13 cellular contexts compared by ENCODE assay signal in the genomic region with DNA sequence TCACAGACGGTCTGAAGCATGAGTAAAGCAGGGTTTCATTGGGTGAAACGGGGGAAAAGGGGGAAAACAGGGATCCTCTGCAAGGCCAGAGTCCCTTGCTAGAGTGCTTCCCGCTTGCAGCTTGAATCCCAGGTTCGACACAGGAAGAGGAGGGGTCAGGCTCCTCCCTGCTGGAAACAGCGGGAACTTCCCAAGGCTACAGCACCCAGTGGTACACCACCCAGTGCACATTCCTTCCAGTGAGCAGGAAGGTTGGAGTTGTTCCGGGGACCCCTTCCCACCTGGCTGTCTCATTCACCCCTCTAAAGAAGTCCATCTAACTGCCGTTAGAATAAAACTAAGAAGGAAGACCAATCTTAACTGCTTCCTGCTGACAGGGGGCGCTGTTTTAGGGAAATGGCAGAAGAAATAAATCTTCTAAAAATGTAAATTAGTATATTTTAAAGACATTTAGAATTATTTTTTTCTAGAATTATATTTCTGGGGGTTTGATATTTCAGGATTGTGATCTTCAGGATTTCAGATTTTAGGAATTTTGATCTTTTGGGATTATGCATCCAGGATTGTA.
DNase-seq lines count a peak whose midpoint lies in the region; ATAC-seq, FAIRE-seq and TF ChIP-seq lines count a peak whose summit lies in the region.
"Had no signal": no experiment of that assay in that cellular context is flagged by ENCODE, and none has a peak within 500 bp of the region (broad histone marks: within the 10 kb centered on the region; RNA-seq: fewer than 3 reads in every experiment).

No MANE protein-coding gene starts in this region.

- H2AFZ ChIP-seq in K562 (ENCODE audit: low read depth, low read length) = 0 out of 2 replicates have a peak overlapping the region, but pooled peaks have one; percentile 34
- H2AFZ ChIP-seq in neural progenitor cell (replicated peaks) = no peak overlapping the region

- ATAC-seq in K562 (0 out of 3 replicates have a peak, but pooled peaks have one; percentile 27), HG02623 (IDR thresholded peaks at IDR 0.05; ENCODE audit: unreplicated experiment) (no peak), HG03280 (IDR thresholded peaks at IDR 0.05; ENCODE audit: unreplicated experiment) (no peak)

- no peaks in the 10 kb centered on the region for H3K9me3 ChIP-seq in K562 (replicated peaks; ENCODE audit: control insufficient read depth, insufficient read depth, low read depth, low read length)
- H3K9me3 ChIP-seq in neural progenitor cell (ENCODE audit: low read depth) = no peaks in the 10 kb centered on the region

- no peak overlapping the region for H3K4me3 ChIP-seq in HFF-Myc (replicated peaks; ENCODE audit: low read depth, low read length)
- H3K4me3 ChIP-seq in K562 = no peak overlapping the region
- H3K4me3 ChIP-seq in neural progenitor cell = no peak overlapping the region

- H3K79me2 ChIP-seq in K562 (ENCODE audit: control insufficient read depth, insufficient read depth, low read length) (no peaks in the 10 kb centered on the region), neural progenitor cell (ENCODE audit: low read depth) (no peaks in the 10 kb centered on the region)

- 2% methylated on average over 8 of the region's 8 CpGs for WGBS in K562 (ENCODE audit: insufficient coverage, low coverage, missing lambda C conversion rate)

- TF ChIP-seq EP300 in K562 (IDR thresholded peaks at IDR 0.05; ENCODE audit: low read length) = no peak

- CTCF ChIA-PET in K562 (lab: Yijun Ruan, JAX; ENCODE audit: low intra/inter-chr PET ratio) = no interaction called here

- intact Hi-C loops in K562 (cut with micrococcal nuclease) = no loop called here

- no peak overlapping the region for H3K4me3 Mint-ChIP-seq in neural progenitor cell
- H3K4me3 Mint-ChIP-seq: activated naive CD8-positive, alpha-beta T cell had no signal

- FAIRE-seq in D721Med (lab: Jason Lieb, UNC) (no peak), K562 (lab: Jason Lieb, UNC) (no peak)

- peak overlapping the region; percentile 8; the same call in 1 of the 2 replicates for H3K4me2 ChIP-seq in K562 (ENCODE audit: insufficient read depth, low read length)
- no peak overlapping the region for H3K4me2 ChIP-seq in neural progenitor cell

- no peak overlapping the region for H3K27ac Mint-ChIP-seq in neural progenitor cell
- H3K27ac Mint-ChIP-seq: activated naive CD8-positive, alpha-beta T cell had no signal

- H3K27ac ChIP-seq in K562 (ENCODE audit: extremely low read depth, low read depth, low read length) (no peak overlapping the region), neural progenitor cell (no peak overlapping the region)

- H3K9me1 ChIP-seq in K562 (ENCODE audit: control insufficient read depth, insufficient read depth, low read length) = no peaks in the 10 kb centered on the region

- no peaks in the 10 kb centered on the region for H3K36me3 Mint-ChIP-seq in neural progenitor cell

- H3K4me1 ChIP-seq in K562 (replicated peaks in 1 of 2; ENCODE audit: control insufficient read depth in 2 of 2, insufficient read depth in 2 of 2, low read length in 2 of 2) (no peaks in the 10 kb centered on the region), neural progenitor cell (no peaks in the 10 kb centered on the region)

- BruUV-seq in K562 (replicated peaks; lab: Mats Ljungman, UMichigan) = no TSS peak

- no peaks in the 10 kb centered on the region for H3K4me1 Mint-ChIP-seq in neural progenitor cell

- POLR2A ChIA-PET in K562 (lab: Yijun Ruan, JAX) = interaction anchor here (1.1 kb wide), 1 partner anchor 10 kb away, joined by 5 read pairs; no protein-coding TSS in a partner anchor

- TF ChIP-seq RAD21 in K562 (CRISPR knock-in tag; conservative IDR thresholded peaks at IDR 0.05 in 1 of 2, IDR thresholded peaks at IDR 0.05 in 1 of 2) = 0 out of 4 replicates have a peak, but pooled peaks of 1 of the 2 experiments have one; percentile 19

- H3K36me3 ChIP-seq in K562 (ENCODE audit: control insufficient read depth, insufficient read depth, low read length) = no peaks in the 10 kb centered on the region
- no peaks in the 10 kb centered on the region for H3K36me3 ChIP-seq in neural progenitor cell

- TF ChIP-seq CTCF in D721Med (IDR thresholded peaks at IDR 0.05; ENCODE audit: insufficient read depth, missing control alignments) (peak; percentile 10), HFF-Myc (IDR thresholded peaks at IDR 0.05; ENCODE audit: low read depth, low read length, missing control alignments) (peak; percentile 20), K562 (IDR thresholded peaks at IDR 0.05 in 2 of 3, conservative IDR thresholded peaks at IDR 0.05 in 1 of 3; ENCODE audit: insufficient read depth in 2 of 3, low read depth in 1 of 3, low read length in 3 of 3) (peak; percentile 10 to 46 (median 45); a peak in 4 of 6 replicates), neural progenitor cell (IDR thresholded peaks at IDR 0.05) (peak; percentile 39)

- peaks cover 2% of the 10 kb centered on the region for H3K27me3 Mint-ChIP-seq in neural progenitor cell (ENCODE audit: insufficient read depth, low read depth)

- in situ Hi-C loops in K562 (cut with MboI) = no loop called here

- H4K20me1 ChIP-seq in K562 (replicated peaks; ENCODE audit: control insufficient read depth, insufficient read depth, low read length) (no peaks in the 10 kb centered on the region), neural progenitor cell (ENCODE audit: low read depth) (no peaks in the 10 kb centered on the region)

- DNase-seq in D721Med (ENCODE audit: insufficient read length, low spot score) = no peak
- DNase-seq in HFF-Myc (ENCODE audit: extremely low read depth, low read depth) = no peak
- peak in 1 of 4 experiments; percentile 19 for DNase-seq in K562 (ENCODE audit: extremely low read depth in 1 of 4, low spot score in 3 of 4)
- no peak for DNase-seq in neural progenitor cell (ENCODE audit: low spot score)
- DNase-seq in NOMO-1 (lab: John Stamatoyannopoulos, UW; ENCODE audit: unreplicated experiment in 2 of 2) = no peak
- DNase-seq: COR-L47, cortex of kidney, NCI-H1092, NCI-H226, T-helper 9 cell had no signal

- no peaks in the 10 kb centered on the region for H3F3A ChIP-seq in neural progenitor cell (ENCODE audit: low read depth)

- H3K27me3 ChIP-seq in K562 (ENCODE audit: control insufficient read depth in 2 of 2, insufficient read depth in 2 of 2, low read length in 2 of 2) = no peaks in the 10 kb centered on the region
- H3K27me3 ChIP-seq in neural progenitor cell = no peaks in the 10 kb centered on the region

- H3K9ac ChIP-seq in K562 (ENCODE audit: insufficient read depth in 1 of 2, low read depth in 2 of 2, low read length in 2 of 2) = no peak overlapping the region
- H3K9ac ChIP-seq in neural progenitor cell = no peak overlapping the region

- TF ChIP-seq POLR2A in K562 (conservative IDR thresholded peaks at IDR 0.05) = no peak

- H3K9me3 Mint-ChIP-seq in neural progenitor cell = no peaks in the 10 kb centered on the region

TF ChIP-seq in K562, 482 proteins besides CTCF, POLR2A, EP300 and RAD21 (continues in another document):
- TF ChIP-seq, protein P1, sequence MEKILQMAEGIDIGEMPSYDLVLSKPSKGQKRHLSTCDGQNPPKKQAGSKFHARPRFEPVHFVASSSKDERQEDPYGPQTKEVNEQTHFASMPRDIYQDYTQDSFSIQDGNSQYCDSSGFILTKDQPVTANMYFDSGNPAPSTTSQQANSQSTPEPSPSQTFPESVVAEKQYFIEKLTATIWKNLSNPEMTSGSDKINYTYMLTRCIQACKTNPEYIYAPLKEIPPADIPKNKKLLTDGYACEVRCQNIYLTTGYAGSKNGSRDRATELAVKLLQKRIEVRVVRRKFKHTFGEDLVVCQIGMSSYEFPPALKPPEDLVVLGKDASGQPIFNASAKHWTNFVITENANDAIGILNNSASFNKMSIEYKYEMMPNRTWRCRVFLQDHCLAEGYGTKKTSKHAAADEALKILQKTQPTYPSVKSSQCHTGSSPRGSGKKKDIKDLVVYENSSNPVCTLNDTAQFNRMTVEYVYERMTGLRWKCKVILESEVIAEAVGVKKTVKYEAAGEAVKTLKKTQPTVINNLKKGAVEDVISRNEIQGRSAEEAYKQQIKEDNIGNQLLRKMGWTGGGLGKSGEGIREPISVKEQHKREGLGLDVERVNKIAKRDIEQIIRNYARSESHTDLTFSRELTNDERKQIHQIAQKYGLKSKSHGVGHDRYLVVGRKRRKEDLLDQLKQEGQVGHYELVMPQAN (IDR thresholded peaks at IDR 0.05; ENCODE audit: borderline replicate concordance) = no peak
- TF ChIP-seq PCBP1 (IDR thresholded peaks at IDR 0.05; ENCODE audit: low read depth, low read length, poor library complexity, severe bottlenecking) (no peak), NONO (IDR thresholded peaks at IDR 0.05; ENCODE audit: low read depth in 2 of 2, low read length in 1 of 2) (no peak), MTA2 (IDR thresholded peaks at IDR 0.05; ENCODE audit: low read depth) (no peak), SREBF1 (IDR thresholded peaks at IDR 0.05; ENCODE audit: borderline replicate concordance, low read depth, low read length) (no peak), STAT5B (CRISPR knock-in tag; IDR thresholded peaks at IDR 0.05) (no peak), TEAD1 (CRISPR knock-in tag; IDR thresholded peaks at IDR 0.05) (no peak), BRCA1 (IDR thresholded peaks at IDR 0.05) (no peak), BRCA1 (CRISPR knock-in tag; IDR thresholded peaks at IDR 0.05) (no peak)
- TF ChIP-seq, protein P2, sequence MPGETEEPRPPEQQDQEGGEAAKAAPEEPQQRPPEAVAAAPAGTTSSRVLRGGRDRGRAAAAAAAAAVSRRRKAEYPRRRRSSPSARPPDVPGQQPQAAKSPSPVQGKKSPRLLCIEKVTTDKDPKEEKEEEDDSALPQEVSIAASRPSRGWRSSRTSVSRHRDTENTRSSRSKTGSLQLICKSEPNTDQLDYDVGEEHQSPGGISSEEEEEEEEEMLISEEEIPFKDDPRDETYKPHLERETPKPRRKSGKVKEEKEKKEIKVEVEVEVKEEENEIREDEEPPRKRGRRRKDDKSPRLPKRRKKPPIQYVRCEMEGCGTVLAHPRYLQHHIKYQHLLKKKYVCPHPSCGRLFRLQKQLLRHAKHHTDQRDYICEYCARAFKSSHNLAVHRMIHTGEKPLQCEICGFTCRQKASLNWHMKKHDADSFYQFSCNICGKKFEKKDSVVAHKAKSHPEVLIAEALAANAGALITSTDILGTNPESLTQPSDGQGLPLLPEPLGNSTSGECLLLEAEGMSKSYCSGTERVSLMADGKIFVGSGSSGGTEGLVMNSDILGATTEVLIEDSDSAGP (CRISPR knock-in tag; IDR thresholded peaks at IDR 0.05) = no peak
